ENCODE assay signal across 18 cellular contexts in the genomic region with DNA sequence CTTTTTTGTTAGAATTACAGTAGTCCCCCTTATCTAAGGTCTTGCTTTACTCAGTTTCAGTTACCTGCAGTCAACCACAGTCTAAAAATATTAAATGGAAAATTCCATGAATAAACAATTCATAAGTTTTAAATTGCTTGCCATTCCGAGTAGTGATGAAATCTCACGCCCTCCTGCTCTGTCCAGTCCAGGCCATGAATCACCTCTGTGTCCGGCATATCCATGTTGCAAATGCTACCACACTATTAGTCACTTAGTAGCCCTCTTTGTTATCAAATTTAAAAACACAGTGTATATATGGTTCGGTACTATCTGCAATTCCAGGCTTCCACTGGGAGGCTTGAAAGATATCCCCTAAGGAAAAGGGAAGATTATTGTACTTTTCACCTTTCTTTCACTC.
DNase-seq lines count a peak whose midpoint lies in the region.
"Had no signal": no experiment of that assay in that cellular context is flagged by ENCODE, and none has a peak within 500 bp of the region (broad histone marks: within the 10 kb centered on the region; RNA-seq: fewer than 3 reads in every experiment).

No MANE protein-coding gene starts in this region.

- CTCF ChIA-PET in activated naive CD4-positive, alpha-beta T cell treated with anti-CD3 and anti-CD28 coated beads, Interleukin-2, amount 10 ng/mL, durations not matched to agents 7 days and 5 days (lab: Charles Lee): no interaction called here

- H3K9me3 Mint-ChIP-seq in activated naive CD4-positive, alpha-beta T cell treated with anti-CD3 and anti-CD28 coated beads, Interleukin-2, amount 10 ng/mL, durations not matched to agents 7 days and 5 days: no peaks in the 10 kb centered on the region
- H3K9me3 Mint-ChIP-seq in activated naive CD8-positive, alpha-beta T cell treated with anti-CD3 and anti-CD28 coated beads for 36 hours: peaks cover 2% of the 10 kb centered on the region
- H3K9me3 Mint-ChIP-seq: stimulated activated naive CD8-positive, alpha-beta T cell treated with anti-CD3 and anti-CD28 coated beads, Interleukin-15, Interleukin-2, amounts not matched to agents 100 ng/mL and 50 ng/mL, for 24 hours had no signal

- DNase-seq in AG20443 (ENCODE audit: low spot score) (peak; percentile 69), LHCN-M2 (ENCODE audit: low read depth) (peak; percentile 93), astrocyte of the hippocampus (ENCODE audit: low read depth, low spot score) (peak; percentile 50), kidney tubule cell (ENCODE audit: low spot score) (peak; percentile 52), NCI-H510A treated with DMSO at 0.1 percent for 48 hours (lab: John Stamatoyannopoulos, UW) (no peak), NCI-H2227 treated with DMSO at 0.1 percent for 48 hours (lab: John Stamatoyannopoulos, UW) (no peak)
- no peak for DNase-seq in activated naive CD4-positive, alpha-beta T cell treated with anti-CD3 and anti-CD28 coated beads, Interleukin-2, amount 10 ng/mL, durations not matched to agents 7 days and 5 days
- DNase-seq in activated naive CD8-positive, alpha-beta T cell treated with anti-CD3 and anti-CD28 coated beads for 36 hours: no peak
- DNase-seq: activated CD4-positive, alpha-beta T cell treated with anti-CD3 and anti-CD28 coated beads, Interleukin-2, amount 50 U/mL, for 1 hour; caudate nucleus; erythroblast; GDM1; KG1; naive B cell; NCI-H187; right lobe of liver had no signal

- H3K36me3 Mint-ChIP-seq in activated naive CD4-positive, alpha-beta T cell treated with anti-CD3 and anti-CD28 coated beads, Interleukin-2, amount 10 ng/mL, durations not matched to agents 7 days and 5 days: no peaks in the 10 kb centered on the region
- H3K36me3 Mint-ChIP-seq in activated naive CD8-positive, alpha-beta T cell treated with anti-CD3 and anti-CD28 coated beads for 36 hours: no peaks in the 10 kb centered on the region
- H3K36me3 Mint-ChIP-seq: naive B cell had no signal

- H3K27ac Mint-ChIP-seq in activated naive CD4-positive, alpha-beta T cell treated with anti-CD3 and anti-CD28 coated beads, Interleukin-2, amount 10 ng/mL, durations not matched to agents 7 days and 5 days: no peak overlapping the region
- H3K27ac Mint-ChIP-seq in activated naive CD8-positive, alpha-beta T cell treated with anti-CD3 and anti-CD28 coated beads for 36 hours: no peak overlapping the region
- H3K27ac Mint-ChIP-seq: activated T-helper 2 cell treated with anti-CD3 and anti-CD28 coated beads, Interferon-gamma antibody, Interleukin-2, Interleukin-4, amounts not matched to agents 10 μg/mL and 5 μg/mL and 100 μg/mL, durations not matched to agents 14 hours and 24 hours and 36 hours; naive B cell; stimulated activated naive CD8-positive, alpha-beta T cell treated with anti-CD3 and anti-CD28 coated beads, Interleukin-15, Interleukin-2, amounts not matched to agents 100 ng/mL and 50 ng/mL, for 24 hours had no signal

- H3K4me3 Mint-ChIP-seq in activated naive CD4-positive, alpha-beta T cell treated with anti-CD3 and anti-CD28 coated beads, Interleukin-2, amount 10 ng/mL, durations not matched to agents 7 days and 5 days: no peak overlapping the region
- H3K4me3 Mint-ChIP-seq in activated naive CD8-positive, alpha-beta T cell treated with anti-CD3 and anti-CD28 coated beads for 36 hours: no peak overlapping the region
- H3K4me3 Mint-ChIP-seq: naive B cell; stimulated activated naive CD8-positive, alpha-beta T cell treated with anti-CD3 and anti-CD28 coated beads, Interleukin-15, Interleukin-2, amounts not matched to agents 100 ng/mL and 50 ng/mL, for 24 hours had no signal

- no peaks in the 10 kb centered on the region for H3K27me3 Mint-ChIP-seq in activated naive CD4-positive, alpha-beta T cell treated with anti-CD3 and anti-CD28 coated beads, Interleukin-2, amount 10 ng/mL, durations not matched to agents 7 days and 5 days
- no peaks in the 10 kb centered on the region for H3K27me3 Mint-ChIP-seq in activated naive CD8-positive, alpha-beta T cell treated with anti-CD3 and anti-CD28 coated beads for 36 hours
- H3K27me3 Mint-ChIP-seq: naive B cell; stimulated activated naive CD8-positive, alpha-beta T cell treated with anti-CD3 and anti-CD28 coated beads, Interleukin-15, Interleukin-2, amounts not matched to agents 100 ng/mL and 50 ng/mL, for 24 hours had no signal

- H3K4me1 Mint-ChIP-seq in activated naive CD4-positive, alpha-beta T cell treated with anti-CD3 and anti-CD28 coated beads, Interleukin-2, amount 10 ng/mL, durations not matched to agents 7 days and 5 days: no peaks in the 10 kb centered on the region
- no peaks in the 10 kb centered on the region for H3K4me1 Mint-ChIP-seq in activated naive CD8-positive, alpha-beta T cell treated with anti-CD3 and anti-CD28 coated beads for 36 hours
- H3K4me1 Mint-ChIP-seq: naive B cell had no signal

Comparison
In these comparisons a context has a peak if more than half of its experiments do, and no peak if none do; other contexts are left out.
1. DNase-seq: peak in AG20443 (single experiment), LHCN-M2 (single experiment), astrocyte of the hippocampus (single experiment) and kidney tubule cell (single experiment); none in NCI-H510A treated with DMSO at 0.1 percent for 48 hours (single experiment), NCI-H2227 treated with DMSO at 0.1 percent for 48 hours (single experiment), activated naive CD4-positive, alpha-beta T cell treated with anti-CD3 and anti-CD28 coated beads, Interleukin-2, amount 10 ng/mL, durations not matched to agents 7 days and 5 days (single experiment) and activated naive CD8-positive, alpha-beta T cell treated with anti-CD3 and anti-CD28 coated beads for 36 hours (single experiment).